10 cellular contexts compared by ENCODE assay signal in the genomic region with DNA sequence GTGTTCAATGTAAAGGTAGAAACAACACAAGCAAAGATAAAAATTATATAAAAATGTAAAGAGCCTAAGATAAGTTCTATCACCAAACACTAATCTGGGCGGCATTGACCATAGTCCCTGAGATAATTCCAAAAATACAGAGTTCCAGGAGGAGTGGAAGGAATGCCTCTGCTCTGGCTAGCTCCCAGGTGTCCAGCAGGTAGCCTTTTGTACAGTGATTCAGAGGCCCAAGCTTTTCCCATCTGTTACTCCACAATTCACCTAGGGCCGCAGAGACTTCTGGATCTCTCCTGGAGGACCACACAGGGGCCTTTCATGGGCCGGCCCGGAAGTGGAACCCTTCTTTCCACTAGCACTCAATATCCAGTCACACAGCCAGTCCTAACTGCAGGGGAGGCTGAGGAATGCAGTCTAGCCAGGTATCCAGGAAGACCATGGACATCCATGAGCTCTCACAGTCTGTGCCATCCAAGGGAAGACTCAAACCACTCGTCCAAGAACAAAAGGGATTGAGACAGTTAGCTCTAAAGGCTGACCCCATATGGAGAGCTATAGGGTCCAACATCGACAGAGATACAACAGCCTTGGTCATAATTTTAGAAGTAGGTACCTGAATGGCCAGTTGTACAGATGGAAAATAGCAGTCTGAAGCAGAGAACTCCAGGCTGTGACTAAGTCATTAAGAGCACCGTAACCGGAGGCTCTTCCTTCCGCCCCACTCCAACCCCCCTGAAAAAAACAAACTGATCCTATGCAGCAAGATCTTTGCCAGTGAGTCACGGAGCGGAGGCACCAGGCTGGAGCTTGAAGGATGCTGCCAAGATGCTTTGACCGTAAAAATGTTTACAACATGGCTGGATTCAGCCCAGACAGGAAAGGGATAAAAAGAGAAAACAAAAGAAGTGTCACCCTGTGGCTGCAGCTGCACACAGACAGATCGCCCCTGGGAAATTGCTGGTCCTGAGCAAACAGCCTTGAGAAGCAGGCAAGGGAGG.
A peak's percentile ranks its signal among the peaks of the same experiment; 100 is the strongest.
DNase-seq lines count a peak whose midpoint lies in the region; ATAC-seq and TF ChIP-seq lines count a peak whose summit lies in the region.
"Had no signal": no experiment of that assay in that cellular context is flagged by ENCODE, and none has a peak within 500 bp of the region (broad histone marks: within the 10 kb centered on the region; RNA-seq: fewer than 3 reads in every experiment).

No MANE protein-coding gene starts in this region.

- CTCF ChIA-PET in activated CD4-positive, alpha-beta T cell treated with anti-CD3 and anti-CD28 coated beads for 36 hours (lab: Charles Lee) = interaction anchor here (0.7 kb wide), 1 partner anchor 180 kb away, joined by 4 read pairs; no protein-coding TSS in a partner anchor

- no peaks in the 10 kb centered on the region for H3K9me3 Mint-ChIP-seq in progenitor cell of endocrine pancreas (ENCODE audit: low read depth)
- no peaks in the 10 kb centered on the region for H3K9me3 Mint-ChIP-seq in activated CD4-positive, alpha-beta T cell treated with anti-CD3 and anti-CD28 coated beads for 36 hours (ENCODE audit: low read depth)
- H3K9me3 Mint-ChIP-seq: activated naive CD8-positive, alpha-beta T cell treated with anti-CD3 and anti-CD28 coated beads, Interleukin-2, amount 10 ng/mL, durations not matched to agents 7 days and 5 days had no signal

- peaks cover 28% of the 10 kb centered on the region for H3K27me3 Mint-ChIP-seq in progenitor cell of endocrine pancreas
- no peaks in the 10 kb centered on the region for H3K27me3 Mint-ChIP-seq in activated CD4-positive, alpha-beta T cell treated with anti-CD3 and anti-CD28 coated beads for 36 hours
- H3K27me3 Mint-ChIP-seq: activated naive CD8-positive, alpha-beta T cell treated with anti-CD3 and anti-CD28 coated beads, Interleukin-2, amount 10 ng/mL, durations not matched to agents 7 days and 5 days had no signal

- no peaks in the 10 kb centered on the region for H3K36me3 Mint-ChIP-seq in progenitor cell of endocrine pancreas (ENCODE audit: insufficient read depth)
- no peaks in the 10 kb centered on the region for H3K36me3 Mint-ChIP-seq in activated CD4-positive, alpha-beta T cell treated with anti-CD3 and anti-CD28 coated beads for 36 hours (ENCODE audit: low read depth)
- H3K36me3 Mint-ChIP-seq: activated naive CD8-positive, alpha-beta T cell treated with anti-CD3 and anti-CD28 coated beads, Interleukin-2, amount 10 ng/mL, durations not matched to agents 7 days and 5 days had no signal

- no peak overlapping the region for H3K4me3 Mint-ChIP-seq in progenitor cell of endocrine pancreas (ENCODE audit: low read depth)
- no peak overlapping the region for H3K4me3 Mint-ChIP-seq in activated CD4-positive, alpha-beta T cell treated with anti-CD3 and anti-CD28 coated beads for 36 hours
- H3K4me3 Mint-ChIP-seq: activated naive CD8-positive, alpha-beta T cell treated with anti-CD3 and anti-CD28 coated beads, Interleukin-2, amount 10 ng/mL, durations not matched to agents 7 days and 5 days had no signal

- POLR2A ChIA-PET in activated CD4-positive, alpha-beta T cell treated with anti-CD3 and anti-CD28 coated beads for 36 hours (lab: Charles Lee) = no interaction called here

- H3K27ac Mint-ChIP-seq in progenitor cell of endocrine pancreas = peak overlapping the region; percentile 71
- no peak overlapping the region for H3K27ac Mint-ChIP-seq in activated CD4-positive, alpha-beta T cell treated with anti-CD3 and anti-CD28 coated beads for 36 hours
- H3K27ac Mint-ChIP-seq: activated naive CD8-positive, alpha-beta T cell treated with anti-CD3 and anti-CD28 coated beads, Interleukin-2, amount 10 ng/mL, durations not matched to agents 7 days and 5 days had no signal

- intact Hi-C loops in activated CD4-positive, alpha-beta T cell treated with anti-CD3 and anti-CD28 coated beads for 36 hours (cut with DNase I, micrococcal nuclease) = no loop called here

- no peaks in the 10 kb centered on the region for H3K4me1 Mint-ChIP-seq in progenitor cell of endocrine pancreas (ENCODE audit: low read depth)
- H3K4me1 Mint-ChIP-seq in activated CD4-positive, alpha-beta T cell treated with anti-CD3 and anti-CD28 coated beads for 36 hours = no peaks in the 10 kb centered on the region
- H3K4me1 Mint-ChIP-seq: activated naive CD8-positive, alpha-beta T cell treated with anti-CD3 and anti-CD28 coated beads, Interleukin-2, amount 10 ng/mL, durations not matched to agents 7 days and 5 days had no signal

- DNase-seq in EL (peak; percentile 98), NCI-H69 (lab: John Stamatoyannopoulos, UW) (peak; percentile 64), progenitor cell of endocrine pancreas (ENCODE audit: low spot score, unreplicated experiment) (no peak), nucleus accumbens (lab: John Stamatoyannopoulos, UW) (no peak)
- no peak for DNase-seq in activated CD4-positive, alpha-beta T cell treated with anti-CD3 and anti-CD28 coated beads for 36 hours
- DNase-seq: activated naive CD8-positive, alpha-beta T cell treated with anti-CD3 and anti-CD28 coated beads, Interleukin-2, amount 10 ng/mL, durations not matched to agents 7 days and 5 days; stimulated activated naive CD8-positive, alpha-beta T cell treated with anti-CD3 and anti-CD28 coated beads, Interleukin-15, Interleukin-2, amounts not matched to agents 100 U/mL and 50 U/mL, for 24 hours had no signal

- ATAC-seq in esophagus mucosa (peak; percentile 79), HG03442 (IDR thresholded peaks at IDR 0.05; ENCODE audit: unreplicated experiment) (no peak), GM21723 (IDR thresholded peaks at IDR 0.05; ENCODE audit: unreplicated experiment) (no peak)
- no peak for ATAC-seq in activated CD4-positive, alpha-beta T cell treated with anti-CD3 and anti-CD28 coated beads for 36 hours
- ATAC-seq: stimulated activated naive CD8-positive, alpha-beta T cell treated with anti-CD3 and anti-CD28 coated beads, Interleukin-15, Interleukin-2, amounts not matched to agents 100 U/mL and 50 U/mL, for 24 hours had no signal

- no peak for TF ChIP-seq CTCF in progenitor cell of endocrine pancreas (IDR thresholded peaks at IDR 0.05; ENCODE audit: unreplicated experiment)

Comparison
In these comparisons a context has a peak if more than half of its experiments do, and no peak if none do; other contexts are left out.
1. DNase-seq: peak in EL (single experiment) and NCI-H69 (single experiment); none in progenitor cell of endocrine pancreas (single experiment), activated CD4-positive, alpha-beta T cell treated with anti-CD3 and anti-CD28 coated beads for 36 hours (single experiment) and nucleus accumbens (0 of 56).